20 cellular contexts compared by ENCODE assay signal in the genomic region with DNA sequence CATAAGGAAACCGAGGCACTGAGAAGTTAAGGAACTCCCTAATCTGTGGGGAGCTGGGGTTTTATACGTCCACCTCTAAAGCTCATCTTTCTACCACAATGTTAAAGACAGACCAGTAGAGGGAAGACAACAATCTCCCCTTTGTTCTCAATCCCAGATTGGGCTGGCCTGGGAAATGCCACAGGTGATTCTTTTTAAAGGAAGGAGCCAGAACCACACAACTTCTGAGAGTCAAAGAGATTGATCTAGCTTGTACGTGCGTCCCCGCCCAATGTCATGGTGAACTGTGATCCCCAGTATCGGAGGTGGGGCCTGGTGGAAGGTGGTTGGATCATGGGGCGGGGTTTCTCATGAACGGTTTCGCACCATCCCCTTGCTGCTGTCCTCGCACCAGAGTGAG.
"Had no signal": no experiment of that assay in that cellular context is flagged by ENCODE, and none has a peak within 500 bp of the region (broad histone marks: within the 10 kb centered on the region; RNA-seq: fewer than 3 reads in every experiment).

No MANE protein-coding gene starts in this region.

- H3K9me3 Mint-ChIP-seq: activated CD4-positive, alpha-beta T cell treated with anti-CD3 and anti-CD28 coated beads, Interleukin-2, amount 10 ng/mL, durations not matched to agents 7 days and 5 days; activated naive CD8-positive, alpha-beta T cell treated with anti-CD3 and anti-CD28 coated beads, Interleukin-2, amount 10 ng/mL, durations not matched to agents 7 days and 5 days; dendritic cell treated with granulocyte-macrophage colony-stimulating factor and Interleukin-4, amounts not matched to agents 40 ng/mL and 50 ng/mL, for 4 days; naive thymus-derived CD4-positive, alpha-beta T cell; stimulated activated naive CD8-positive, alpha-beta T cell treated with anti-CD3 and anti-CD28 coated beads, Interleukin-15, Interleukin-2, amounts not matched to agents 100 ng/mL and 50 ng/mL, for 24 hours had no signal

- DNase-seq: activated CD4-positive, alpha-beta T cell treated with anti-CD3 and anti-CD28 coated beads, Interleukin-2, amount 10 ng/mL, durations not matched to agents 7 days and 5 days; activated CD8-positive, alpha-beta T cell treated with anti-CD3 and anti-CD28 coated beads, Interleukin-2, amount 10 ng/mL, durations not matched to agents 7 days and 5 days; activated naive CD8-positive, alpha-beta T cell treated with anti-CD3 and anti-CD28 coated beads, Interleukin-2, amount 10 ng/mL, durations not matched to agents 7 days and 5 days; amygdala; caudate nucleus; effector CD8-positive, alpha-beta T cell; erythroblast; foreskin keratinocyte; lower lobe of right lung; naive thymus-derived CD4-positive, alpha-beta T cell; ovary; psoas muscle; stimulated activated CD4-positive, alpha-beta T cell treated with anti-CD3 and anti-CD28 coated beads, Interleukin-12 subunit alpha, Interleukin-12 subunit beta, amount 100 ng/mL, for 4 hours; stimulated activated CD4-positive, alpha-beta T cell treated with anti-CD3 and anti-CD28 coated beads, Interleukin-4, amount 100 ng/mL, for 4 hours; substantia nigra; tibial artery had no signal

- H3K4me3 Mint-ChIP-seq: activated CD4-positive, alpha-beta T cell treated with anti-CD3 and anti-CD28 coated beads, Interleukin-2, amount 10 ng/mL, durations not matched to agents 7 days and 5 days; activated CD8-positive, alpha-beta T cell treated with anti-CD3 and anti-CD28 coated beads, Interleukin-2, amount 10 ng/mL, durations not matched to agents 7 days and 5 days; activated naive CD8-positive, alpha-beta T cell treated with anti-CD3 and anti-CD28 coated beads, Interleukin-2, amount 10 ng/mL, durations not matched to agents 7 days and 5 days; dendritic cell treated with granulocyte-macrophage colony-stimulating factor and Interleukin-4, amounts not matched to agents 40 ng/mL and 50 ng/mL, for 4 days; stimulated activated naive CD8-positive, alpha-beta T cell treated with anti-CD3 and anti-CD28 coated beads, Interleukin-15, Interleukin-2, amounts not matched to agents 100 ng/mL and 50 ng/mL, for 24 hours had no signal

- H3K36me3 ChIP-seq: lower lobe of right lung, ovary, right atrium auricular region, tibial artery had no signal

- ATAC-seq: foreskin keratinocyte; left lobe of liver; lower lobe of right lung; naive thymus-derived CD4-positive, alpha-beta T cell; psoas muscle had no signal

- H3K36me3 Mint-ChIP-seq: activated naive CD8-positive, alpha-beta T cell treated with anti-CD3 and anti-CD28 coated beads, Interleukin-2, amount 10 ng/mL, durations not matched to agents 7 days and 5 days; naive thymus-derived CD4-positive, alpha-beta T cell had no signal

- H3K27ac Mint-ChIP-seq: activated naive CD8-positive, alpha-beta T cell treated with anti-CD3 and anti-CD28 coated beads, Interleukin-2, amount 10 ng/mL, durations not matched to agents 7 days and 5 days; dendritic cell treated with granulocyte-macrophage colony-stimulating factor and Interleukin-4, amounts not matched to agents 40 ng/mL and 50 ng/mL, for 4 days had no signal

- H3K9me3 ChIP-seq: lower lobe of right lung, ovary, psoas muscle, right atrium auricular region, tibial artery had no signal

- H3K4me3 ChIP-seq: lower lobe of right lung, ovary, psoas muscle, right atrium auricular region, tibial artery had no signal

- H3K27ac ChIP-seq: foreskin keratinocyte, lower lobe of right lung, ovary, right atrium auricular region had no signal

- H3K27me3 ChIP-seq: ovary, right atrium auricular region, tibial artery had no signal

- H3K27me3 Mint-ChIP-seq: activated CD4-positive, alpha-beta T cell treated with anti-CD3 and anti-CD28 coated beads, Interleukin-2, amount 10 ng/mL, durations not matched to agents 7 days and 5 days; activated naive CD8-positive, alpha-beta T cell treated with anti-CD3 and anti-CD28 coated beads, Interleukin-2, amount 10 ng/mL, durations not matched to agents 7 days and 5 days; naive thymus-derived CD4-positive, alpha-beta T cell; stimulated activated naive CD8-positive, alpha-beta T cell treated with anti-CD3 and anti-CD28 coated beads, Interleukin-15, Interleukin-2, amounts not matched to agents 100 ng/mL and 50 ng/mL, for 24 hours had no signal
